In the genomic region with DNA sequence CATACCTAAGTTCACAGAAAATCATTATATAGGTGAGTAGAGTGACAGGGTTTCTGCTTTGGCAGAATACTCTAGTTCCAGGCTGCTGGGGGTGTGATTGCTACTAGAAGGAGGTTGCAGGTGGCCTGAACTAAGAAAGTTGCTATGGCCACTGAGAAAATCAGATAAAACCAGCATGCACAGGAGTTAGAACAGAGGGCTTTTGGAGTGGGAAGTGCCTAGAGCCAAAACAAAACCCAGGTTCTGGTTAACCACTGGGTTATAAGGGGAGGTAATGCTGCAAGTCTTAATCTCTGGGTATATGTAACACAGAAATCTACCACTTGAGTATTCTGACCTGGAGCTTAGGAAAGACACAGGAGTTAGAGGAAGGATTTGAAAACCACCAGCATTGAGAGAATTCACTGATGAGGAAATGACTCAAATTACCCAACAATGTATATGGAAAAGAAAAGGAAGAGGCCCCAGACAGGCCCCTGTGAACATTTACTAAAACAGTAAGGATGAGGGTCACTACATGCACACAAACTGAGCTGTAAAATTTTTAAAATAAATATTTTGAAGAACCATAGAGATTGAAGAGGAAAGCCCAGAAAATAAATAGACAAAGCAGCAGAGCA, we compare ENCODE assay signal across 2 cellular contexts.
TF ChIP-seq lines count a peak whose summit lies in the region.

No MANE protein-coding gene starts in this region.

TF ChIP-seq in A549, 52 proteins besides CTCF, POLR2A, EP300 and RAD21:
- TF ChIP-seq, protein P1, sequence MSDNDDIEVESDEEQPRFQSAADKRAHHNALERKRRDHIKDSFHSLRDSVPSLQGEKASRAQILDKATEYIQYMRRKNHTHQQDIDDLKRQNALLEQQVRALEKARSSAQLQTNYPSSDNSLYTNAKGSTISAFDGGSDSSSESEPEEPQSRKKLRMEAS (IDR thresholded peaks at IDR 0.05) = no peak
- TF ChIP-seq KDM1A (IDR thresholded peaks at IDR 0.05; ENCODE audit: low read depth) (no peak), RARB (CRISPR knock-in tag; IDR thresholded peaks at IDR 0.05) (no peak), CBX2 (IDR thresholded peaks at IDR 0.05; ENCODE audit: borderline replicate concordance, low read depth) (no peak), GATA3 (IDR thresholded peaks at IDR 0.05; ENCODE audit: borderline replicate concordance) (no peak), ZNF302 (CRISPR knock-in tag; IDR thresholded peaks at IDR 0.05) (no peak), MYC (IDR thresholded peaks at IDR 0.05; ENCODE audit: borderline replicate concordance, low read length) (no peak), PHF8 (IDR thresholded peaks at IDR 0.05; ENCODE audit: borderline replicate concordance, low read depth) (no peak)
- TF ChIP-seq, protein P2, sequence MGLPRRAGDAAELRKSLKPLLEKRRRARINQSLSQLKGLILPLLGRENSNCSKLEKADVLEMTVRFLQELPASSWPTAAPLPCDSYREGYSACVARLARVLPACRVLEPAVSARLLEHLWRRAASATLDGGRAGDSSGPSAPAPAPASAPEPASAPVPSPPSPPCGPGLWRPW (IDR thresholded peaks at IDR 0.05) = no peak
- TF ChIP-seq, protein P3, sequence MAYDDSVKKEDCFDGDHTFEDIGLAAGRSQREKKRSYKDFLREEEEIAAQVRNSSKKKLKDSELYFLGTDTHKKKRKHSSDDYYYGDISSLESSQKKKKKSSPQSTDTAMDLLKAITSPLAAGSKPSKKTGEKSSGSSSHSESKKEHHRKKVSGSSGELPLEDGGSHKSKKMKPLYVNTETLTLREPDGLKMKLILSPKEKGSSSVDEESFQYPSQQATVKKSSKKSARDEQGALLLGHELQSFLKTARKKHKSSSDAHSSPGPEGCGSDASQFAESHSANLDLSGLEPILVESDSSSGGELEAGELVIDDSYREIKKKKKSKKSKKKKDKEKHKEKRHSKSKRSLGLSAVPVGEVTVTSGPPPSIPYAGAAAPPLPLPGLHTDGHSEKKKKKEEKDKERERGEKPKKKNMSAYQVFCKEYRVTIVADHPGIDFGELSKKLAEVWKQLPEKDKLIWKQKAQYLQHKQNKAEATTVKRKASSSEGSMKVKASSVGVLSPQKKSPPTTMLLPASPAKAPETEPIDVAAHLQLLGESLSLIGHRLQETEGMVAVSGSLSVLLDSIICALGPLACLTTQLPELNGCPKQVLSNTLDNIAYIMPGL (CRISPR knock-in tag; IDR thresholded peaks at IDR 0.05; ENCODE audit: borderline replicate concordance) = no peak

TF ChIP-seq in IMR-90, 13 proteins besides CTCF, POLR2A, EP300 and RAD21 (continued from another document):
- TF ChIP-seq RCOR1 (IDR thresholded peaks at IDR 0.05; ENCODE audit: insufficient replicate concordance, low read length) (no peak), CHD1 (IDR thresholded peaks at IDR 0.05; ENCODE audit: low read depth, low read length) (no peak), RFX5 (IDR thresholded peaks at IDR 0.05; ENCODE audit: low read depth, low read length) (no peak)
